Comparison of ENCODE assay signal across 30 cellular contexts in genomic region chr1:64518692-64519481, GRCh38. TPM values are rescaled to one million over a fixed set of nuclear protein-coding genes. Genes with fewer than 3 reads are reported as not detected.
"Had no signal": no experiment of that assay in that cellular context is flagged by ENCODE, and none has a peak within 500 bp of the region (broad histone marks: within the 10 kb centered on the region; RNA-seq: fewer than 3 reads in every experiment).

No MANE protein-coding gene starts in this region.

- H3K27ac Mint-ChIP-seq: activated B cell treated with CpG ODN at 0.5 μM for 24 hours; activated CD4-positive, alpha-beta T cell treated with anti-CD3 and anti-CD28 coated beads for 36 hours; activated naive CD8-positive, alpha-beta T cell; activated T-cell treated with anti-CD3 and anti-CD28 coated beads, Interleukin-2, amount 50 U/mL, for 24 hours; activated T-helper 2 cell treated with anti-CD3 and anti-CD28 coated beads, Interferon-gamma antibody, Interleukin-2, Interleukin-4, amounts not matched to agents 10 μg/mL and 5 μg/mL and 100 μg/mL, durations not matched to agents 14 hours and 24 hours and 36 hours; dendritic cell treated with granulocyte-macrophage colony-stimulating factor and Interleukin-4, amounts not matched to agents 40 ng/mL and 50 ng/mL, for 4 days; immature natural killer cell; nephron progenitor cell; stimulated activated memory B cell treated with anti-CD40 and anti-IgM and Interleukin-4, amounts not matched to agents 10 μg/mL and 1 μg/mL and 100 μg/mL, for 72 hours; T-cell had no signal

- ATAC-seq: activated CD4-positive, alpha-beta T cell treated with anti-CD3 and anti-CD28 coated beads for 36 hours; foreskin keratinocyte; mucosa of descending colon; stimulated activated memory B cell treated with anti-CD40 and anti-IgM and Interleukin-4, amounts not matched to agents 10 μg/mL and 1 μg/mL and 100 μg/mL, for 72 hours; T-cell had no signal

- H3K4me1 Mint-ChIP-seq: activated B cell treated with CpG ODN at 0.5 μM for 24 hours; immature natural killer cell; stimulated activated memory B cell treated with anti-CD40 and anti-IgM and Interleukin-4, amounts not matched to agents 10 μg/mL and 1 μg/mL and 100 μg/mL, for 72 hours had no signal

- H3K27me3 ChIP-seq: adrenal gland, ascending aorta, foreskin keratinocyte, right lobe of liver, stomach, suprapubic skin, transverse colon, vagina had no signal

- H3K9me3 ChIP-seq: adrenal gland, ascending aorta, mucosa of descending colon, right lobe of liver, stomach, suprapubic skin, transverse colon, vagina had no signal

- H3K27me3 Mint-ChIP-seq: activated B cell treated with CpG ODN at 0.5 μM for 24 hours; activated CD4-positive, alpha-beta T cell treated with anti-CD3 and anti-CD28 coated beads for 36 hours; activated naive CD8-positive, alpha-beta T cell; activated T-cell treated with anti-CD3 and anti-CD28 coated beads, Interleukin-2, amount 50 U/mL, for 24 hours; dendritic cell treated with granulocyte-macrophage colony-stimulating factor and Interleukin-4, amounts not matched to agents 40 ng/mL and 50 ng/mL, for 4 days; stimulated activated memory B cell treated with anti-CD40 and anti-IgM and Interleukin-4, amounts not matched to agents 10 μg/mL and 1 μg/mL and 100 μg/mL, for 72 hours; T-cell had no signal

- H3K4me3 ChIP-seq: adrenal gland, ascending aorta, mucosa of descending colon, right lobe of liver, skin epidermis, stomach, suprapubic skin, transverse colon, vagina had no signal

- H3K36me3 Mint-ChIP-seq: activated naive CD8-positive, alpha-beta T cell; immature natural killer cell; stimulated activated memory B cell treated with anti-CD40 and anti-IgM and Interleukin-4, amounts not matched to agents 10 μg/mL and 1 μg/mL and 100 μg/mL, for 72 hours; T-cell had no signal

- H3K9me3 Mint-ChIP-seq: activated B cell treated with CpG ODN at 0.5 μM for 24 hours; activated T-cell treated with anti-CD3 and anti-CD28 coated beads, Interleukin-2, amount 50 U/mL, for 24 hours; activated T-helper 2 cell treated with anti-CD3 and anti-CD28 coated beads, Interferon-gamma antibody, Interleukin-2, Interleukin-4, amounts not matched to agents 10 μg/mL and 5 μg/mL and 100 μg/mL, durations not matched to agents 14 hours and 24 hours and 36 hours; dendritic cell treated with granulocyte-macrophage colony-stimulating factor and Interleukin-4, amounts not matched to agents 40 ng/mL and 50 ng/mL, for 4 days; nephron progenitor cell; stimulated activated memory B cell treated with anti-CD40 and anti-IgM and Interleukin-4, amounts not matched to agents 10 μg/mL and 1 μg/mL and 100 μg/mL, for 72 hours; T-cell had no signal

- H3K36me3 ChIP-seq: adrenal gland, ascending aorta, right lobe of liver, stomach, suprapubic skin, transverse colon, vagina had no signal

- H3K4me3 Mint-ChIP-seq: activated B cell treated with CpG ODN at 0.5 μM for 24 hours; activated CD4-positive, alpha-beta T cell treated with anti-CD3 and anti-CD28 coated beads for 36 hours; activated naive CD8-positive, alpha-beta T cell; activated T-cell treated with anti-CD3 and anti-CD28 coated beads, Interleukin-2, amount 50 U/mL, for 24 hours; dendritic cell treated with granulocyte-macrophage colony-stimulating factor and Interleukin-4, amounts not matched to agents 40 ng/mL and 50 ng/mL, for 4 days; immature natural killer cell; nephron progenitor cell; stimulated activated memory B cell treated with anti-CD40 and anti-IgM and Interleukin-4, amounts not matched to agents 10 μg/mL and 1 μg/mL and 100 μg/mL, for 72 hours; T-cell had no signal

- H3K27ac ChIP-seq: ascending aorta, foreskin keratinocyte, right lobe of liver, stomach, suprapubic skin, transverse colon, vagina had no signal

- DNase-seq: activated B cell treated with CpG ODN at 0.5 μM for 24 hours; activated CD4-positive, alpha-beta T cell treated with anti-CD3 and anti-CD28 coated beads for 36 hours; activated CD4-positive, alpha-beta T cell treated with anti-CD3 and anti-CD28 coated beads, Interleukin-2, amount 50 U/mL, for 4 hours; activated CD8-positive, alpha-beta memory T cell treated with anti-CD3 and anti-CD28 coated beads for 24 hours; activated CD8-positive, alpha-beta memory T cell treated with anti-CD3 and anti-CD28 coated beads, Interleukin-2, amount 50 U/mL, for 4 hours; activated naive CD4-positive, alpha-beta T cell; activated T-cell treated with anti-CD3 and anti-CD28 coated beads, Interleukin-2, amount 50 U/mL, for 24 hours; adrenal gland; effector CD8-positive, alpha-beta T cell; foreskin keratinocyte; immature natural killer cell; left ventricle myocardium superior; mammary epithelial cell; mucosa of descending colon; nephron progenitor cell; nucleus accumbens; right lobe of liver; stimulated activated CD4-positive, alpha-beta T cell treated with anti-CD3 and anti-CD28 coated beads, Interleukin-15, amount 100 ng/mL, for 24 hours; stomach; T-cell; T-helper 9 cell; transverse colon had no signal

RNA-seq across cellular contexts. Expression of gene CACHD1, which starts 49.0 kb away (rescaled TPM):
- polyA plus RNA-seq: immature natural killer cell had no signal
